In the genomic region with DNA sequence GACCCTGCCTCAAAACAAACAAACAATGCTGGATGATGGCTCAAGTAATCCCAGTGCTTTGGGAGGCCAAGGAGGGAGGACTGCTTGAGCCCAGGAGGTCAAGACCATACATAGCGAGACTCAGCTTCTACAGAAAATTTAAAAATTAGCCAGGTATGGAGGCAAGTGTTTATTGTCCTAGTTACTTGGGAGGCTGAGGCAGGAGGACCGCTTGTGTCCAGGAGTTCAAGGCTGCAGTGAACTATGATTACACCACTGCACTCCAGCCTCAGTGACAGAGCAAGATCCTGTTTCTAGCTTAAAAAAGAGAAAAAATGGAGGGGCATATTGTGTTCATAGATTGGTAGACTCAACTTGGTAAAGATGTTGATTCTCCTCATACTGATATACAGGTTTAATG, we compare ENCODE assay signal across 27 cellular contexts.
"Had no signal": no experiment of that assay in that cellular context is flagged by ENCODE, and none has a peak within 500 bp of the region (broad histone marks: within the 10 kb centered on the region; RNA-seq: fewer than 3 reads in every experiment).

No MANE protein-coding gene starts in this region.

- ATAC-seq: stimulated activated effector memory CD8-positive, alpha-beta T cell treated with anti-CD3 and anti-CD28 coated beads, Interleukin-12 subunit alpha, Interleukin-12 subunit beta, amount 100 ng/mL, for 72 hours; stimulated activated memory B cell treated with anti-CD40 and anti-IgM and Interleukin-4, amounts not matched to agents 10 μg/mL and 1 μg/mL and 100 μg/mL, for 72 hours; stimulated activated naive B cell treated with anti-CD40 and anti-IgM and Interleukin-4, amounts not matched to agents 10 μg/mL and 1 μg/mL and 100 μg/mL, for 72 hours; stimulated activated naive CD8-positive, alpha-beta T cell treated with anti-CD3 and anti-CD28 coated beads, Interleukin-15, amount 100 ng/mL, for 72 hours; stimulated activated naive CD8-positive, alpha-beta T cell treated with anti-CD3 and anti-CD28 coated beads, Interleukin-15, Interleukin-2, amounts not matched to agents 100 U/mL and 50 U/mL, for 24 hours; upper lobe of right lung had no signal

- DNase-seq: stimulated activated CD4-positive, alpha-beta T cell treated with anti-CD3 and anti-CD28 coated beads, Interleukin-2, amount 100 ng/mL, for 48 hours; stimulated activated CD4-positive, alpha-beta T cell treated with anti-CD3 and anti-CD28 coated beads, Interleukin-4, amount 100 ng/mL, for 1 hour; stimulated activated CD4-positive, alpha-beta T cell treated with anti-CD3 and anti-CD28 coated beads, Interleukin-4, amount 100 ng/mL, for 24 hours; stimulated activated CD4-positive, alpha-beta T cell treated with anti-CD3 and anti-CD28 coated beads, Interleukin-4, amount 100 ng/mL, for 4 hours; stimulated activated CD8-positive, alpha-beta memory T cell treated with anti-CD3 and anti-CD28 coated beads, Interleukin-4, amount 100 ng/mL, for 48 hours; stimulated activated naive B cell treated with anti-CD40 and anti-IgM and Interleukin-4, amounts not matched to agents 10 μg/mL and 1 μg/mL and 100 μg/mL, for 72 hours; stimulated activated naive CD4-positive, alpha-beta T cell; stimulated activated naive CD4-positive, alpha-beta T cell treated with Interleukin-2 at 50 U/mL for 16 hours; stimulated activated naive CD8-positive, alpha-beta T cell treated with anti-CD3 and anti-CD28 coated beads, Interleukin-15, amount 100 ng/mL, for 72 hours; stimulated activated naive CD8-positive, alpha-beta T cell treated with anti-CD3 and anti-CD28 coated beads, Interleukin-15, Interleukin-2, amounts not matched to agents 100 U/mL and 50 U/mL, for 24 hours; stomach; substantia nigra; testis; thyroid gland; tibial artery; transverse colon; trophoblast cell; upper lobe of left lung; upper lobe of right lung; uterus had no signal

- H3K27ac ChIP-seq: stomach, suprapubic skin, testis, thoracic aorta, thyroid gland, tibial artery, tibial nerve, transverse colon, upper lobe of left lung, upper lobe of right lung, uterus, vagina had no signal

- H3K9me3 ChIP-seq: stomach, suprapubic skin, testis, thoracic aorta, thyroid gland, tibial artery, transverse colon, upper lobe of left lung, upper lobe of right lung, uterus, vagina had no signal

- FAIRE-seq: urothelium cell line had no signal

- H3K36me3 ChIP-seq: suprapubic skin, thoracic aorta, thyroid gland, tibial artery, transverse colon, upper lobe of left lung, upper lobe of right lung, uterus, vagina had no signal

- H3K4me3 ChIP-seq: stomach, suprapubic skin, testis, thoracic aorta, thyroid gland, tibial artery, tibial nerve, transverse colon, upper lobe of left lung, upper lobe of right lung, uterus, vagina had no signal

- H3K4me1 ChIP-seq: suprapubic skin, testis, tibial artery, tibial nerve, transverse colon, upper lobe of right lung, uterus, vagina had no signal

- H3K27me3 ChIP-seq: stomach, suprapubic skin, testis, thyroid gland, tibial artery, tibial nerve, transverse colon, upper lobe of left lung, upper lobe of right lung, uterus, vagina had no signal
